Comparison of ENCODE assay signal across 27 cellular contexts in genomic region chr6:154916857-154917256, GRCh38.
DNase-seq lines count a peak whose midpoint lies in the region; ATAC-seq and TF ChIP-seq lines count a peak whose summit lies in the region.
"Had no signal": no experiment of that assay in that cellular context is flagged by ENCODE, and none has a peak within 500 bp of the region (broad histone marks: within the 10 kb centered on the region; RNA-seq: fewer than 3 reads in every experiment).

No MANE protein-coding gene starts in this region.

- no peaks in the 10 kb centered on the region for H3F3A ChIP-seq in MM.1S (ENCODE audit: insufficient read depth, low read length)

- no peaks in the 10 kb centered on the region for H4K20me1 ChIP-seq in MM.1S (ENCODE audit: insufficient read depth, low read length)
- H4K20me1 ChIP-seq: BLaER1 treated with 17β-estradiol and CSF1 and Interleukin-3, amounts not matched to agents 10 nM and 100 nM had no signal

- no peak overlapping the region for H3K4me2 ChIP-seq in MM.1S (ENCODE audit: low read depth, low read length)
- H3K4me2 ChIP-seq: A549; BLaER1 treated with 17β-estradiol and CSF1 and Interleukin-3, amounts not matched to agents 10 nM and 100 nM; SK-N-SH had no signal

- H3K4me3 ChIP-seq in MM.1S (ENCODE audit: low read length) (no peak overlapping the region), testis (no peak overlapping the region)
- H3K4me3 ChIP-seq: A549; BLaER1 treated with 17β-estradiol and CSF1 and Interleukin-3, amounts not matched to agents 10 nM and 100 nM; HAP-1 had no signal

- TF ChIP-seq CTCF in MM.1S (IDR thresholded peaks at IDR 0.05; ENCODE audit: low read length) (no peak), testis (IDR thresholded peaks at IDR 0.05) (no peak)

- no peak for TF ChIP-seq POLR2A in testis (IDR thresholded peaks at IDR 0.05)

- no peaks in the 10 kb centered on the region for H3K9me3 Mint-ChIP-seq in activated T-helper 17 cell treated with anti-CD3 and anti-CD28 coated beads, Interleukin-2, amount 50 U/mL, for 72 hours
- H3K9me3 Mint-ChIP-seq: CD4-positive, alpha-beta T cell; HFFc6 had no signal

- H2AFZ ChIP-seq in MM.1S (ENCODE audit: low read length), result no peak overlapping the region

- no peak overlapping the region for H3K4me3 Mint-ChIP-seq in activated T-helper 17 cell treated with anti-CD3 and anti-CD28 coated beads, Interleukin-2, amount 50 U/mL, for 72 hours
- H3K4me3 Mint-ChIP-seq: CD4-positive, alpha-beta T cell; HFFc6 had no signal

- peaks cover 9% of the 10 kb centered on the region for H3K4me1 Mint-ChIP-seq in activated T-helper 17 cell treated with anti-CD3 and anti-CD28 coated beads, Interleukin-2, amount 50 U/mL, for 72 hours

- no peaks in the 10 kb centered on the region for H3K9me3 ChIP-seq in MM.1S (replicated peaks; ENCODE audit: insufficient read depth, low read length)
- H3K9me3 ChIP-seq in testis, result no peaks in the 10 kb centered on the region
- H3K9me3 ChIP-seq: A549; BLaER1 treated with 17β-estradiol and CSF1 and Interleukin-3, amounts not matched to agents 10 nM and 100 nM; HAP-1; SK-N-SH had no signal

- H3K4me1 ChIP-seq in MM.1S (ENCODE audit: low read length) (peaks cover 4% of the 10 kb centered on the region; the same call in 1 of the 2 replicates), testis (no peaks in the 10 kb centered on the region)
- H3K4me1 ChIP-seq: A549, HAP-1 had no signal

- peak; percentile 56 for ATAC-seq in activated T-helper 17 cell treated with anti-CD3 and anti-CD28 coated beads, Interleukin-2, amount 50 U/mL, for 72 hours (replicated peaks)
- no peak for ATAC-seq in HG03097 (IDR thresholded peaks at IDR 0.05; ENCODE audit: low FRiP score, unreplicated experiment)
- ATAC-seq: A549, Panc1 had no signal

- DNase-seq in HT1080 (ENCODE audit: low read depth) (peak; percentile 24), MM.1S (peak; percentile 25), glomerular visceral epithelial cell (ENCODE audit: extremely low spot score) (peak; percentile 41), SHP77 treated with DMSO at 0.1 percent for 48 hours (lab: John Stamatoyannopoulos, UW) (no peak), testis (no peak)
- DNase-seq: AML-193; CD4-positive, alpha-beta T cell; GOT3; HFFc6; IMR-90; KG1; NCI-H1417; NCI-H1694; NCI-H2029 treated with DMSO at 0.1 percent for 48 hours; NCI-H446 treated with DMSO at 0.1 percent for 48 hours; NCI-H526; NCI-H82; SHP77; SK-N-SH; SW 1271 had no signal

- no peaks in the 10 kb centered on the region for H3K27me3 ChIP-seq in MM.1S (replicated peaks; ENCODE audit: insufficient read depth, low read length)
- no peaks in the 10 kb centered on the region for H3K27me3 ChIP-seq in testis
- H3K27me3 ChIP-seq: BLaER1 treated with 17β-estradiol and CSF1 and Interleukin-3, amounts not matched to agents 10 nM and 100 nM had no signal

- no peak overlapping the region for H3K27ac ChIP-seq in MM.1S (ENCODE audit: low read length)
- H3K27ac ChIP-seq in testis, result no peak overlapping the region
- H3K27ac ChIP-seq: A549; BLaER1 treated with 17β-estradiol and CSF1 and Interleukin-3, amounts not matched to agents 10 nM and 100 nM; RWPE1 had no signal

- intact Hi-C loops in testis (cut with DNase I; ENCODE audit: low total_unique reads), result no loop called here

- H3K36me3 ChIP-seq in MM.1S (replicated peaks; ENCODE audit: insufficient read depth, low read length) (no peaks in the 10 kb centered on the region), testis (ENCODE audit: low read depth, missing control alignments) (no peaks in the 10 kb centered on the region)
- H3K36me3 ChIP-seq: HAP-1 had no signal

- 84 to 88% methylated on average over 5 of the region's 5 CpGs for WGBS in testis, 2 donors

- no peak overlapping the region for H3K27ac Mint-ChIP-seq in activated T-helper 17 cell treated with anti-CD3 and anti-CD28 coated beads, Interleukin-2, amount 50 U/mL, for 72 hours
- H3K27ac Mint-ChIP-seq: CD4-positive, alpha-beta T cell; HFFc6 had no signal

- H3K9ac ChIP-seq in MM.1S (ENCODE audit: low read length), result no peak overlapping the region
- H3K9ac ChIP-seq: BLaER1 treated with 17β-estradiol and CSF1 and Interleukin-3, amounts not matched to agents 10 nM and 100 nM; SK-N-SH had no signal

- no peaks in the 10 kb centered on the region for H3K27me3 Mint-ChIP-seq in activated T-helper 17 cell treated with anti-CD3 and anti-CD28 coated beads, Interleukin-2, amount 50 U/mL, for 72 hours
- H3K27me3 Mint-ChIP-seq: CD4-positive, alpha-beta T cell had no signal

- H3K9me2 ChIP-seq in MM.1S (replicated peaks; ENCODE audit: insufficient read depth, low read length), result no peaks in the 10 kb centered on the region
- H3K9me2 ChIP-seq: SK-N-SH had no signal

- H3K79me2 ChIP-seq in MM.1S (ENCODE audit: low read length), result no peaks in the 10 kb centered on the region

- H3K36me3 Mint-ChIP-seq in activated T-helper 17 cell treated with anti-CD3 and anti-CD28 coated beads, Interleukin-2, amount 50 U/mL, for 72 hours (ENCODE audit: low read depth), result no peaks in the 10 kb centered on the region

Comparison
In these comparisons a context has a peak if more than half of its experiments do, and no peak if none do; other contexts are left out.
1. DNase-seq: peak in HT1080 (single experiment), MM.1S (single experiment) and glomerular visceral epithelial cell (single experiment); none in SHP77 treated with DMSO at 0.1 percent for 48 hours (single experiment) and testis (single experiment).